Comparison of ENCODE assay signal across 17 cellular contexts in the genomic region with DNA sequence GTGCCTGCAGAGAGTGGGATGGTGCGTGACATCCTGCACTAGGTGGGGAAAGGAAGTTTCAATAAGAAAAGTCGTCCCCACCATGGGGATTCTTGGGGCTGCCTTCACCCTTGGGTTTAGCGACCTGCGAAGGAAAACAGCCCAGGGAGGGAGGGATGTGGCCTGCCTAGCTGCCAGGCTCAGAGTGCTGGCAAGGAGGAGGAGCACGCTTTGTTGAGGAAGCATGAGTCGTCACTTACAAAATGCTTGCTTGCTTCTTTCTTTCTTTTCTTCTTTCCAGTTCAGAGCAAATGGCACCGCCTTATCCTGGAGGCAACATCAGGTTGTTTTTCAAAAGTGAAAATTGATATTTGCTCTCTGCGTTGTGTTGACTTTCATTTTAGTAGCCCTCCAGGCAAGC.
A peak's percentile ranks its signal among the peaks of the same experiment; 100 is the strongest.
DNase-seq lines count a peak whose midpoint lies in the region; ATAC-seq and TF ChIP-seq lines count a peak whose summit lies in the region.
"Had no signal": no experiment of that assay in that cellular context is flagged by ENCODE, and none has a peak within 500 bp of the region (broad histone marks: within the 10 kb centered on the region; RNA-seq: fewer than 3 reads in every experiment).

No MANE protein-coding gene starts in this region.

- H4K20me1 ChIP-seq in BLaER1 treated with 17β-estradiol and CSF1 and Interleukin-3, amounts not matched to agents 10 nM and 100 nM: no peaks in the 10 kb centered on the region

- no peaks in the 10 kb centered on the region for H3K36me3 Mint-ChIP-seq in CD14-positive monocyte
- H3K36me3 Mint-ChIP-seq in activated T-cell treated with anti-CD3 and anti-CD28 coated beads, Interleukin-2, amount 50 U/mL, for 72 hours (ENCODE audit: insufficient read depth in 2 of 2): no peaks in the 10 kb centered on the region
- H3K36me3 Mint-ChIP-seq in activated CD8-positive, alpha-beta memory T cell treated with anti-CD3 and anti-CD28 coated beads, Interleukin-2, amount 10 ng/mL, durations not matched to agents 7 days and 5 days: no peaks in the 10 kb centered on the region

- peaks cover 16 to 34% (median 27%) of the 10 kb centered on the region in 3 donors for H3K27me3 Mint-ChIP-seq in CD14-positive monocyte (ENCODE audit: low read depth in 3 of 3)
- peaks cover 36% of the 10 kb centered on the region for H3K27me3 Mint-ChIP-seq in activated T-cell treated with anti-CD3 and anti-CD28 coated beads, Interleukin-2, amount 50 U/mL, for 72 hours (ENCODE audit: low read depth)
- H3K27me3 Mint-ChIP-seq in activated CD8-positive, alpha-beta memory T cell treated with anti-CD3 and anti-CD28 coated beads, Interleukin-2, amount 10 ng/mL, durations not matched to agents 7 days and 5 days: peaks cover 10% of the 10 kb centered on the region

- H3K9me3 Mint-ChIP-seq in CD14-positive monocyte: peaks cover 0 to 3% (median 2%) of the 10 kb centered on the region in 7 donors
- H3K9me3 Mint-ChIP-seq in activated T-cell treated with anti-CD3 and anti-CD28 coated beads, Interleukin-2, amount 50 U/mL, for 72 hours: peaks cover 0 to 1% of the 10 kb centered on the region in 2 donors
- no peaks in the 10 kb centered on the region for H3K9me3 Mint-ChIP-seq in activated CD8-positive, alpha-beta memory T cell treated with anti-CD3 and anti-CD28 coated beads, Interleukin-2, amount 10 ng/mL, durations not matched to agents 7 days and 5 days (ENCODE audit: low read depth)

- no peak overlapping the region for H3K4me3 ChIP-seq in BLaER1 treated with 17β-estradiol and CSF1 and Interleukin-3, amounts not matched to agents 10 nM and 100 nM
- H3K4me3 ChIP-seq in NB4 (ENCODE audit: low read depth, low read length) (no peak overlapping the region), breast epithelium (peak overlapping the region in 1 of 3 donors; percentile 22), adrenal gland (no peak overlapping the region)
- H3K4me3 ChIP-seq: lower lobe of right lung had no signal

- H3K4me2 ChIP-seq in BLaER1 treated with 17β-estradiol and CSF1 and Interleukin-3, amounts not matched to agents 10 nM and 100 nM: peak overlapping the region in 7 of 11 experiments; percentile 1 to 27 (median 12); a peak in 5 of 22 replicates

- WGBS in adrenal gland, 4 donors: 49 to 59% (median 53%) methylated on average over 8 of the region's 8 CpGs

- TF ChIP-seq CTCF in NB4 (IDR thresholded peaks at IDR 0.05; ENCODE audit: low read depth, low read length): no peak
- TF ChIP-seq CTCF in breast epithelium (IDR thresholded peaks at IDR 0.05): no peak
- TF ChIP-seq CTCF in CD14-positive monocyte (IDR thresholded peaks at IDR 0.05): no peak
- no peak for TF ChIP-seq CTCF in adrenal gland (IDR thresholded peaks at IDR 0.05)

- H3K9ac ChIP-seq in BLaER1 treated with 17β-estradiol and CSF1 and Interleukin-3, amounts not matched to agents 10 nM and 100 nM: no peak overlapping the region

- TF ChIP-seq POLR2A in NB4 (IDR thresholded peaks at IDR 0.05; ENCODE audit: extremely low read depth, insufficient read length): no peak
- TF ChIP-seq POLR2A in breast epithelium (IDR thresholded peaks at IDR 0.05): no peak
- no peak for TF ChIP-seq POLR2A in adrenal gland (IDR thresholded peaks at IDR 0.05)

- CTCF ChIA-PET in activated CD8-positive, alpha-beta memory T cell treated with anti-CD3 and anti-CD28 coated beads, Interleukin-2, amount 10 ng/mL, durations not matched to agents 7 days and 5 days (lab: Charles Lee): no interaction called here

- H3K27ac ChIP-seq in BLaER1 treated with 17β-estradiol and CSF1 and Interleukin-3, amounts not matched to agents 10 nM and 100 nM: no peak overlapping the region
- peak overlapping the region; percentile 70 to 72 for H3K27ac ChIP-seq in breast epithelium
- no peak overlapping the region for H3K27ac ChIP-seq in adrenal gland
- H3K27ac ChIP-seq: lower lobe of right lung had no signal

- H3K4me1 ChIP-seq in BLaER1 treated with 17β-estradiol and CSF1 and Interleukin-3, amounts not matched to agents 10 nM and 100 nM: peaks cover 13 to 39% (median 24%) of the 10 kb centered on the region in 10 experiments; a peak in 19 of 20 replicates
- H3K4me1 ChIP-seq in breast epithelium (no peaks in the 10 kb centered on the region), adrenal gland (replicated peaks in 1 of 2) (no peaks in the 10 kb centered on the region)
- H3K4me1 ChIP-seq: lower lobe of right lung had no signal

- H3K27ac Mint-ChIP-seq in CD14-positive monocyte: no peak overlapping the region
- no peak overlapping the region for H3K27ac Mint-ChIP-seq in activated T-cell treated with anti-CD3 and anti-CD28 coated beads, Interleukin-2, amount 50 U/mL, for 72 hours
- no peak overlapping the region for H3K27ac Mint-ChIP-seq in activated CD8-positive, alpha-beta memory T cell treated with anti-CD3 and anti-CD28 coated beads, Interleukin-2, amount 10 ng/mL, durations not matched to agents 7 days and 5 days
- H3K27ac Mint-ChIP-seq: activated CD4-positive, alpha-beta T cell treated with anti-CD3 and anti-CD28 coated beads for 36 hours; naive thymus-derived CD4-positive, alpha-beta T cell had no signal

- H3K36me3 ChIP-seq in BLaER1 treated with 17β-estradiol and CSF1 and Interleukin-3, amounts not matched to agents 10 nM and 100 nM: no peaks in the 10 kb centered on the region
- no peaks in the 10 kb centered on the region for H3K36me3 ChIP-seq in breast epithelium
- no peaks in the 10 kb centered on the region for H3K36me3 ChIP-seq in adrenal gland (replicated peaks in 1 of 2)
- H3K36me3 ChIP-seq: lower lobe of right lung had no signal

- peak; percentile 58 for DNase-seq in NB4 (ENCODE audit: low read depth)
- peak in 1 of 2 donors; percentile 40 for DNase-seq in breast epithelium (ENCODE audit: low spot score in 2 of 2)
- peak; percentile 22 for DNase-seq in left kidney (ENCODE audit: low read depth, low spot score)
- DNase-seq in CD14-positive monocyte (ENCODE audit: low spot score): no peak
- DNase-seq in activated T-cell treated with anti-CD3 and anti-CD28 coated beads, Interleukin-2, amount 50 U/mL, for 72 hours: no peak
- no peak for DNase-seq in activated CD8-positive, alpha-beta memory T cell treated with anti-CD3 and anti-CD28 coated beads, Interleukin-2, amount 10 ng/mL, durations not matched to agents 7 days and 5 days
- DNase-seq in adrenal gland: no peak
- DNase-seq: activated CD4-positive, alpha-beta T cell treated with anti-CD3 and anti-CD28 coated beads for 36 hours; activated gamma-delta T cell; lower lobe of right lung; naive thymus-derived CD4-positive, alpha-beta T cell; NCI-H1694; NCI-H446 treated with DMSO at 0.1 percent for 48 hours; posterior cingulate gyrus; stimulated activated CD4-positive, alpha-beta T cell treated with anti-CD3 and anti-CD28 coated beads, Interleukin-2, amount 100 ng/mL, for 48 hours; T1000 had no signal

- H3K4me3 Mint-ChIP-seq in CD14-positive monocyte: no peak overlapping the region
- no peak overlapping the region for H3K4me3 Mint-ChIP-seq in activated T-cell treated with anti-CD3 and anti-CD28 coated beads, Interleukin-2, amount 50 U/mL, for 72 hours
- H3K4me3 Mint-ChIP-seq in activated CD8-positive, alpha-beta memory T cell treated with anti-CD3 and anti-CD28 coated beads, Interleukin-2, amount 10 ng/mL, durations not matched to agents 7 days and 5 days: no peak overlapping the region
- H3K4me3 Mint-ChIP-seq: activated CD4-positive, alpha-beta T cell treated with anti-CD3 and anti-CD28 coated beads for 36 hours; naive thymus-derived CD4-positive, alpha-beta T cell had no signal

- no peaks in the 10 kb centered on the region for H3K4me1 Mint-ChIP-seq in CD14-positive monocyte
- no peaks in the 10 kb centered on the region for H3K4me1 Mint-ChIP-seq in activated T-cell treated with anti-CD3 and anti-CD28 coated beads, Interleukin-2, amount 50 U/mL, for 72 hours (ENCODE audit: low read depth)
- no peaks in the 10 kb centered on the region for H3K4me1 Mint-ChIP-seq in activated CD8-positive, alpha-beta memory T cell treated with anti-CD3 and anti-CD28 coated beads, Interleukin-2, amount 10 ng/mL, durations not matched to agents 7 days and 5 days
- H3K4me1 Mint-ChIP-seq: activated CD4-positive, alpha-beta T cell treated with anti-CD3 and anti-CD28 coated beads for 36 hours; naive thymus-derived CD4-positive, alpha-beta T cell had no signal

- H3K9me3 ChIP-seq in BLaER1 treated with 17β-estradiol and CSF1 and Interleukin-3, amounts not matched to agents 10 nM and 100 nM (replicated peaks in 1 of 11): peaks cover 0 to 15% (median 0%) of the 10 kb centered on the region in 11 experiments; a peak in 3 of 22 replicates
- no peaks in the 10 kb centered on the region for H3K9me3 ChIP-seq in breast epithelium
- no peaks in the 10 kb centered on the region for H3K9me3 ChIP-seq in adrenal gland (replicated peaks in 1 of 3)
- H3K9me3 ChIP-seq: lower lobe of right lung had no signal

- H3K27me3 ChIP-seq in BLaER1 treated with 17β-estradiol and CSF1 and Interleukin-3, amounts not matched to agents 10 nM and 100 nM: peaks cover 0 to 24% (median 10%) of the 10 kb centered on the region in 11 experiments; a peak in 10 of 22 replicates
- H3K27me3 ChIP-seq in breast epithelium (peaks cover 0 to 8% of the 10 kb centered on the region in 2 donors), adrenal gland (peaks cover 11% of the 10 kb centered on the region)

- no peak for ATAC-seq in activated T-cell treated with anti-CD3 and anti-CD28 coated beads, Interleukin-2, amount 50 U/mL, for 72 hours (replicated peaks in 1 of 2)
- no peak for ATAC-seq in activated CD8-positive, alpha-beta memory T cell treated with anti-CD3 and anti-CD28 coated beads, Interleukin-2, amount 10 ng/mL, durations not matched to agents 7 days and 5 days
- ATAC-seq: activated CD4-positive, alpha-beta T cell treated with anti-CD3 and anti-CD28 coated beads for 36 hours; lower lobe of right lung; naive thymus-derived CD4-positive, alpha-beta T cell had no signal

- intact Hi-C loops in breast epithelium (cut with DNase I; ENCODE audit: low total_unique reads): no loop called here
- intact Hi-C loops in CD14-positive monocyte (cut with micrococcal nuclease): no loop called here
- intact Hi-C loops in adrenal gland (cut with DNase I): no loop called here

Comparison
In these comparisons a context has a peak if more than half of its experiments do, and no peak if none do; other contexts are left out.
1. H3K27ac ChIP-seq: peak in breast epithelium (2 of 2); none in BLaER1 treated with 17β-estradiol and CSF1 and Interleukin-3, amounts not matched to agents 10 nM and 100 nM (0 of 11) and adrenal gland (0 of 5).
2. DNase-seq: peak in NB4 (single experiment) and left kidney (single experiment); none in CD14-positive monocyte (single experiment), activated T-cell treated with anti-CD3 and anti-CD28 coated beads, Interleukin-2, amount 50 U/mL, for 72 hours (0 of 2), activated CD8-positive, alpha-beta memory T cell treated with anti-CD3 and anti-CD28 coated beads, Interleukin-2, amount 10 ng/mL, durations not matched to agents 7 days and 5 days (single experiment) and adrenal gland (0 of 7).